In the genomic region with DNA sequence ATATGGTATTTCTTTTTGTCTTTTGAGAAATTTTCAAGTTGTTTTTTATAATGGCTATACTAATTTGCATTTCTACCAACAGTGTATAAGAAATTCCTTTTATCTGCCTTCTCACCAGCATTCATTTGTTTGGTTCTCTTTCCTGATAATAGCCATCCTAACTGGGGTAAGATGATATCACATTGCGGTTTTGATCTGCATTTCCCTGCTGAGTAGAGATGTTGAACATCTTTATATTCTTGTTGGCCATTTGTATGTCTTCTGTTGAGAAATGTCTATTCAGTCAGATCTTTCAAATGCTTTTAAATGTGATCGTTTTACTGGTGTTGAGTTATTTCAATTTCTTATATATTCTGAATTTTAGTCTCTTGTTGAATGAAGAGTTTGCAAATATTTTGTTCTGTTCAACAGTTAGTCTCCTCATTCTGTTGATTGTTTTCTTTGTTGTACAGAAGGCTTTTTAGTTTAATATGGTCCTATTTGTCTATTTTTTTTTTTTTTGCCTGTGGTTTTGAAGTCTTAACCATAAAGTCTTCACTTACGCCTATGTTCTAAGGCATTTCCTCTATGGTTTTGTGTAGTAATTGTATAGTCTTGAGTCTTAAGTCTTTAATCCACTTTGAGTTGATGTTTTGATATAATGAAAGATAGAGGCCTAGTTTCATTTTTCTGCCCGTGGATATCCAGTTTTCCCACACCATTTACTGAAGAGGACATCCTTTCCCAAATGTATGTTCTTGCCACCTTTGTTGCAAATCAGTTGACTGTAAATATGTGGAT, we compare ENCODE assay signal across 16 cellular contexts.
"Had no signal": no experiment of that assay in that cellular context is flagged by ENCODE, and none has a peak within 500 bp of the region (broad histone marks: within the 10 kb centered on the region; RNA-seq: fewer than 3 reads in every experiment).

No MANE protein-coding gene starts in this region.

- ATAC-seq: heart left ventricle; mucosa of descending colon; naive thymus-derived CD8-positive, alpha-beta T cell had no signal

- H3K27ac ChIP-seq: heart left ventricle, neutrophil, right atrium auricular region, sigmoid colon had no signal

- H3K9me3 ChIP-seq: heart left ventricle, mucosa of descending colon, neutrophil, right atrium auricular region, sigmoid colon had no signal

- H3K4me3 Mint-ChIP-seq: naive thymus-derived CD8-positive, alpha-beta T cell had no signal

- H3K4me3 ChIP-seq: heart left ventricle, mucosa of descending colon, right atrium auricular region, sigmoid colon had no signal

- DNase-seq: dermis blood vessel endothelial cell; erythroblast; heart left ventricle; hippocampal formation; kidney glomerular epithelial cell; mammary epithelial cell; mucosa of descending colon; naive thymus-derived CD8-positive, alpha-beta T cell; posterior cingulate gyrus; sigmoid colon; small intestine; stimulated activated CD4-positive, alpha-beta T cell treated with anti-CD3 and anti-CD28 coated beads, Interleukin-2, amount 100 ng/mL, for 48 hours; stimulated activated naive CD4-positive, alpha-beta T cell treated with Interleukin-2 at 50 U/mL for 16 hours; trophoblast cell had no signal

- H3K4me1 Mint-ChIP-seq: naive thymus-derived CD8-positive, alpha-beta T cell had no signal

- H3K27ac Mint-ChIP-seq: naive thymus-derived CD8-positive, alpha-beta T cell had no signal

- H3K27me3 ChIP-seq: heart left ventricle, neutrophil, right atrium auricular region, sigmoid colon had no signal

- H3K27me3 Mint-ChIP-seq: naive thymus-derived CD8-positive, alpha-beta T cell had no signal

- H3K36me3 ChIP-seq: heart left ventricle, neutrophil, right atrium auricular region, sigmoid colon had no signal

- H3K4me1 ChIP-seq: heart left ventricle, right atrium auricular region, sigmoid colon had no signal

- H3K36me3 Mint-ChIP-seq: naive thymus-derived CD8-positive, alpha-beta T cell had no signal
